In genomic region chr5:169196059-169196458, GRCh38 we compare ENCODE assay signal across 29 cellular contexts.
"Had no signal": no experiment of that assay in that cellular context is flagged by ENCODE, and none has a peak within 500 bp of the region (broad histone marks: within the 10 kb centered on the region; RNA-seq: fewer than 3 reads in every experiment).

No MANE protein-coding gene starts in this region.

- H3K27ac ChIP-seq: adrenal gland, brain microvascular endothelial cell, Peyer's patch, SJSA1 had no signal

- H3K4me1 ChIP-seq: adrenal gland, Peyer's patch had no signal

- H3K36me3 ChIP-seq: adrenal gland, brain microvascular endothelial cell, Peyer's patch had no signal

- DNase-seq: activated CD4-positive, alpha-beta T cell treated with anti-CD3 and anti-CD28 coated beads for 36 hours; activated CD4-positive, alpha-beta T cell treated with anti-CD3 and anti-CD28 coated beads, Interleukin-2, amount 10 ng/mL, durations not matched to agents 7 days and 5 days; activated CD4-positive, alpha-beta T cell treated with anti-CD3 and anti-CD28 coated beads, Interleukin-2, amount 50 U/mL, for 48 hours; activated CD8-positive, alpha-beta T cell treated with anti-CD3 and anti-CD28 coated beads, Interleukin-2, amount 10 ng/mL, durations not matched to agents 7 days and 5 days; activated gamma-delta T cell; activated naive CD4-positive, alpha-beta T cell treated with Interleukin-2 at 50 U/mL for 16 hours; activated naive CD8-positive, alpha-beta T cell treated with anti-CD3 and anti-CD28 coated beads, Interleukin-2, amount 10 ng/mL, durations not matched to agents 7 days and 5 days; activated T-cell treated with anti-CD3 and anti-CD28 coated beads, Interleukin-2, amount 50 U/mL, for 24 hours; adrenal gland; anterior cingulate cortex; Karpas-422; KBM-7; NCI-H1048; NCI-H1105 treated with DMSO at 0.1 percent for 48 hours; NCI-H1436; NCI-H1694 treated with DMSO at 0.1 percent for 48 hours; NCI-H2029; NCI-H345; NCI-H524 treated with DMSO at 0.1 percent for 48 hours; PC-3; Peyer's patch; RPMI8226; SHP77 treated with DMSO at 0.1 percent for 48 hours; SW 1271; T-helper 1 cell had no signal

- H3K27me3 ChIP-seq: adrenal gland, brain microvascular endothelial cell, Peyer's patch, SJSA1 had no signal

- H3K9me3 ChIP-seq: adrenal gland, Peyer's patch, SJSA1 had no signal

- H3K4me3 ChIP-seq: adrenal gland, Peyer's patch, SJSA1 had no signal

- ATAC-seq: activated CD4-positive, alpha-beta T cell treated with anti-CD3 and anti-CD28 coated beads for 36 hours; activated CD4-positive, CD25-positive, alpha-beta regulatory T cell treated with anti-CD3 and anti-CD28 coated beads, Interleukin-2, amount 50 U/mL, for 24 hours; activated CD8-positive, alpha-beta T cell treated with anti-CD3 and anti-CD28 coated beads, Interleukin-2, amount 10 ng/mL, durations not matched to agents 7 days and 5 days; PC-3; WTC11 had no signal
